ENCODE assay signal across 14 cellular contexts in genomic region chr4:24753519-24753918, GRCh38. TPM values are rescaled to one million over a fixed set of nuclear protein-coding genes. Genes with fewer than 3 reads are reported as not detected.
DNase-seq lines count a peak whose midpoint lies in the region; ATAC-seq and TF ChIP-seq lines count a peak whose summit lies in the region.
"Had no signal": no experiment of that assay in that cellular context is flagged by ENCODE, and none has a peak within 500 bp of the region (broad histone marks: within the 10 kb centered on the region; RNA-seq: fewer than 3 reads in every experiment).

No MANE protein-coding gene starts in this region.

- no peak overlapping the region for H3K27ac ChIP-seq in transverse colon
- H3K27ac ChIP-seq: tibial artery had no signal

- H3K36me3 Mint-ChIP-seq in osteocyte (ENCODE audit: unreplicated experiment), result peaks cover 7% of the 10 kb centered on the region

- intact Hi-C loops in transverse colon (cut with DNase I; ENCODE audit: low total_unique reads), result no loop called here

- no peaks in the 10 kb centered on the region for H3K27me3 ChIP-seq in transverse colon
- H3K27me3 ChIP-seq: tibial artery had no signal

- peaks cover 30% of the 10 kb centered on the region for H3K9me3 Mint-ChIP-seq in osteocyte (ENCODE audit: unreplicated experiment)

- TF ChIP-seq EP300 in transverse colon (IDR thresholded peaks at IDR 0.05; ENCODE audit: low read depth), result no peak

- no peaks in the 10 kb centered on the region for H3K36me3 ChIP-seq in transverse colon

- peaks cover 14 to 24% of the 10 kb centered on the region in 2 donors for H3K9me3 ChIP-seq in transverse colon

- DNase-seq in RKO (ENCODE audit: low spot score) (peak; percentile 60), osteocyte (ENCODE audit: extremely low spot score, unreplicated experiment) (peak; percentile 23), transverse colon (no peak)
- DNase-seq in activated CD8-positive, alpha-beta memory T cell treated with anti-CD3 and anti-CD28 coated beads for 24 hours, result no peak
- no peak for DNase-seq in activated CD4-positive, alpha-beta T cell treated with anti-CD3 and anti-CD28 coated beads, Interleukin-2, amount 50 U/mL, for 1 hour
- DNase-seq: activated effector memory CD4-positive, alpha-beta T cell treated with Interleukin-2 at 50 U/mL for 16 hours; GF-D8; NCI-H82; stimulated activated CD4-positive, alpha-beta T cell treated with anti-CD3 and anti-CD28 coated beads, Interleukin-2, amount 100 ng/mL, for 48 hours; tibial artery had no signal

- 68% methylated on average over 1 of the region's 1 CpG; no CpG with 5 or more reads in 1 of the 2 donors for WGBS in transverse colon (ENCODE audit: low coverage in 1 of 2), 2 donors

- in situ Hi-C loops in transverse colon (cut with MboI; ENCODE audit: low pct_ligation_motif_present in 1 of 4, low pct_unique_long_range_greater_than_20kb in 1 of 4, low sequenced_read_pairs in 3 of 4), result no loop called here

- ATAC-seq in GM18873 (IDR thresholded peaks at IDR 0.05; ENCODE audit: low FRiP score, unreplicated experiment) (peak; percentile 46), HG02981 (IDR thresholded peaks at IDR 0.05; ENCODE audit: unreplicated experiment) (peak; percentile 57)

- H3K4me3 Mint-ChIP-seq in osteocyte (ENCODE audit: unreplicated experiment), result no peak overlapping the region
- H3K4me3 Mint-ChIP-seq: neural crest cell had no signal

- no peak for TF ChIP-seq POLR2A in transverse colon (IDR thresholded peaks at IDR 0.05)

- no peak overlapping the region for H3K27ac Mint-ChIP-seq in osteocyte (ENCODE audit: unreplicated experiment)

- H3K4me3 ChIP-seq in transverse colon, result no peak overlapping the region
- H3K4me3 ChIP-seq: tibial artery had no signal

- H3K27me3 Mint-ChIP-seq in osteocyte (ENCODE audit: unreplicated experiment), result no peaks in the 10 kb centered on the region

- no peak for TF ChIP-seq CTCF in osteocyte (IDR thresholded peaks at IDR 0.05)
- TF ChIP-seq CTCF in transverse colon (IDR thresholded peaks at IDR 0.05), result no peak

- H3K4me1 Mint-ChIP-seq in osteocyte (ENCODE audit: unreplicated experiment), result no peaks in the 10 kb centered on the region
- H3K4me1 Mint-ChIP-seq: neural crest cell had no signal

- peaks cover 0 to 3% (median 0%) of the 10 kb centered on the region in 4 donors for H3K4me1 ChIP-seq in transverse colon
- H3K4me1 ChIP-seq: tibial artery had no signal

RNA-seq across cellular contexts. Expression of gene SOD3, which starts 41.9 kb away (rescaled TPM):
- total RNA-seq in osteocyte (3.4 and 4.5 TPM in 2 replicates), transverse colon (100 to 1,000 TPM in 1 of 4 donors, 10 to 100 TPM in 3; 27.7 to 112 (median 71.7) TPM)
- total RNA-seq: dermis microvascular lymphatic vessel endothelial cell had no signal

Comparison
In these comparisons a context has a peak if more than half of its experiments do, and no peak if none do; other contexts are left out.
1. DNase-seq: peak in RKO (single experiment) and osteocyte (single experiment); none in activated CD8-positive, alpha-beta memory T cell treated with anti-CD3 and anti-CD28 coated beads for 24 hours (single experiment), transverse colon (single experiment) and activated CD4-positive, alpha-beta T cell treated with anti-CD3 and anti-CD28 coated beads, Interleukin-2, amount 50 U/mL, for 1 hour (single experiment).